20 cellular contexts compared by ENCODE assay signal in genomic region chr17:72376486-72377345, GRCh38.
A peak's percentile ranks its signal among the peaks of the same experiment; 100 is the strongest.
DNase-seq lines count a peak whose midpoint lies in the region; ATAC-seq, FAIRE-seq and TF ChIP-seq lines count a peak whose summit lies in the region.
"Had no signal": no experiment of that assay in that cellular context is flagged by ENCODE, and none has a peak within 500 bp of the region (broad histone marks: within the 10 kb centered on the region; RNA-seq: fewer than 3 reads in every experiment).

No MANE protein-coding gene starts in this region.

- H3K36me3 ChIP-seq in A673 (ENCODE audit: insufficient read depth, low read length, poor library complexity, severe bottlenecking), result no peaks in the 10 kb centered on the region
- no peaks in the 10 kb centered on the region for H3K36me3 ChIP-seq in CD8-positive, alpha-beta memory T cell (ENCODE audit: insufficient read depth, low read length)
- H3K36me3 ChIP-seq: brain microvascular endothelial cell, left ventricle myocardium inferior, spleen had no signal

- intact Hi-C loops in A673 (cut with micrococcal nuclease; ENCODE audit: unreplicated experiment), result loop anchor here (5.0 kb wide), 2 partner anchors 41 to 254 kb away; partner anchors contain the start of gene SOX9

- no peaks in the 10 kb centered on the region for H3K4me1 Mint-ChIP-seq in CD8-positive, alpha-beta memory T cell
- H3K4me1 Mint-ChIP-seq: stimulated activated naive B cell treated with anti-CD40 and anti-IgM and Interleukin-4, amounts not matched to agents 10 μg/mL and 1 μg/mL and 100 μg/mL, for 72 hours had no signal

- H3K36me3 Mint-ChIP-seq in CD8-positive, alpha-beta memory T cell, result no peaks in the 10 kb centered on the region
- H3K36me3 Mint-ChIP-seq: stimulated activated naive B cell treated with anti-CD40 and anti-IgM and Interleukin-4, amounts not matched to agents 10 μg/mL and 1 μg/mL and 100 μg/mL, for 72 hours had no signal

- BruUV-seq in A673 (replicated peaks; lab: Mats Ljungman, UMichigan), result no TSS peak

- CTCF ChIA-PET in A673 (lab: Charles Lee), result interaction anchor here (0.5 kb wide), 1 partner anchor 11 kb away, joined by 3 read pairs; no protein-coding TSS in a partner anchor
- CTCF ChIA-PET in CD8-positive, alpha-beta memory T cell (lab: Charles Lee), result no interaction called here

- DNase-seq in A673 (ENCODE audit: low spot score), result peak; percentile 90
- DNase-seq in GM04504 (ENCODE audit: low read depth), result peak; percentile 59
- DNase-seq in NCI-H82 treated with DMSO at 0.1 percent for 48 hours (lab: John Stamatoyannopoulos, UW; ENCODE audit: unreplicated experiment), result peak; percentile 40
- peak; percentile 70 to 88 for DNase-seq in foreskin fibroblast
- DNase-seq in H54 (ENCODE audit: insufficient read length, low spot score), result no peak
- DNase-seq in kidney tubule cell (ENCODE audit: low spot score), result no peak
- DNase-seq in CD8-positive, alpha-beta memory T cell, result no peak
- DNase-seq: activated CD4-positive, CD25-positive, alpha-beta regulatory T cell treated with anti-CD3 and anti-CD28 coated beads, Interleukin-2, amount 50 U/mL, for 72 hours; activated CD8-positive, alpha-beta memory T cell treated with anti-CD3 and anti-CD28 coated beads, Interleukin-2, amount 50 U/mL, for 4 hours; activated naive CD4-positive, alpha-beta T cell treated with anti-CD3 and anti-CD28 coated beads for 36 hours; brain microvascular endothelial cell; KBM-7; left ventricle myocardium inferior; spleen; stimulated activated naive B cell treated with anti-CD40 and anti-IgM and Interleukin-4, amounts not matched to agents 10 μg/mL and 1 μg/mL and 100 μg/mL, for 72 hours; T-helper 17 cell had no signal

- TF ChIP-seq CTCF in A673 (conservative IDR thresholded peaks at IDR 0.05; ENCODE audit: low read depth, low read length) (no peak), foreskin fibroblast (IDR thresholded peaks at IDR 0.05; ENCODE audit: low read depth, low read length) (no peak)

- H3K4me3 ChIP-seq in A673 (ENCODE audit: low read depth, low read length, poor library complexity, severe bottlenecking) (no peak overlapping the region), foreskin fibroblast (ENCODE audit: low read depth in 1 of 2, low read length in 2 of 2) (no peak overlapping the region)
- H3K4me3 ChIP-seq in CD8-positive, alpha-beta memory T cell (ENCODE audit: low read length), result no peak overlapping the region
- H3K4me3 ChIP-seq: left ventricle myocardium inferior, spleen had no signal

- H3K4me3 Mint-ChIP-seq in CD8-positive, alpha-beta memory T cell, result no peak overlapping the region
- H3K4me3 Mint-ChIP-seq: activated naive CD4-positive, alpha-beta T cell treated with anti-CD3 and anti-CD28 coated beads for 36 hours; stimulated activated naive B cell treated with anti-CD40 and anti-IgM and Interleukin-4, amounts not matched to agents 10 μg/mL and 1 μg/mL and 100 μg/mL, for 72 hours; T-helper 17 cell had no signal

- no peaks in the 10 kb centered on the region for H3K27me3 ChIP-seq in A673 (replicated peaks; ENCODE audit: insufficient read depth, low read depth, low read length, poor library complexity)
- H3K27me3 ChIP-seq in CD8-positive, alpha-beta memory T cell (ENCODE audit: insufficient read depth, low read length, poor library complexity, severe bottlenecking), result no peaks in the 10 kb centered on the region
- H3K27me3 ChIP-seq: brain microvascular endothelial cell had no signal

- no peaks in the 10 kb centered on the region for H3K9me3 ChIP-seq in A673 (ENCODE audit: low read depth, low read length, poor library complexity, severe bottlenecking)
- H3K9me3 ChIP-seq in CD8-positive, alpha-beta memory T cell (ENCODE audit: low read length), result no peaks in the 10 kb centered on the region
- H3K9me3 ChIP-seq: left ventricle myocardium inferior, spleen had no signal

- H3K27me3 Mint-ChIP-seq in CD8-positive, alpha-beta memory T cell, result no peaks in the 10 kb centered on the region
- H3K27me3 Mint-ChIP-seq: stimulated activated naive B cell treated with anti-CD40 and anti-IgM and Interleukin-4, amounts not matched to agents 10 μg/mL and 1 μg/mL and 100 μg/mL, for 72 hours had no signal

- FAIRE-seq in H54 (lab: Jason Lieb, UNC), result no peak
- FAIRE-seq: GM18507 had no signal

- no peaks in the 10 kb centered on the region for H3K9me3 Mint-ChIP-seq in CD8-positive, alpha-beta memory T cell
- H3K9me3 Mint-ChIP-seq: activated naive CD4-positive, alpha-beta T cell treated with anti-CD3 and anti-CD28 coated beads for 36 hours had no signal

- H3K4me1 ChIP-seq in A673 (ENCODE audit: insufficient read depth, low read length, poor library complexity, severe bottlenecking), result peaks cover 78% of the 10 kb centered on the region
- H3K4me1 ChIP-seq in CD8-positive, alpha-beta memory T cell (ENCODE audit: insufficient read depth, low read length), result no peaks in the 10 kb centered on the region
- H3K4me1 ChIP-seq: spleen had no signal

- no peak for ATAC-seq in GM18502 (IDR thresholded peaks at IDR 0.05; ENCODE audit: poor library complexity, unreplicated experiment)
- ATAC-seq: stimulated activated naive B cell treated with anti-CD40 and anti-IgM and Interleukin-4, amounts not matched to agents 10 μg/mL and 1 μg/mL and 100 μg/mL, for 72 hours; T-helper 17 cell had no signal

- POLR2A ChIA-PET in A673 (lab: Charles Lee; ENCODE audit: low non-redundant PET), result interaction anchor here (0.6 kb wide), 1 partner anchor 92 kb away, joined by 3 read pairs; no protein-coding TSS in a partner anchor
- POLR2A ChIA-PET in CD8-positive, alpha-beta memory T cell (lab: Charles Lee), result no interaction called here

- no peak for TF ChIP-seq POLR2A in H54 (IDR thresholded peaks at IDR 0.05; ENCODE audit: low read depth, low read length)

- no peak overlapping the region for H3K27ac Mint-ChIP-seq in CD8-positive, alpha-beta memory T cell
- H3K27ac Mint-ChIP-seq: activated naive CD4-positive, alpha-beta T cell treated with anti-CD3 and anti-CD28 coated beads for 36 hours; progenitor cell of endocrine pancreas; stimulated activated naive B cell treated with anti-CD40 and anti-IgM and Interleukin-4, amounts not matched to agents 10 μg/mL and 1 μg/mL and 100 μg/mL, for 72 hours; T-helper 17 cell had no signal

- peak overlapping the region; percentile 84 for H3K27ac ChIP-seq in A673 (ENCODE audit: low read depth, low read length, poor library complexity, severe bottlenecking)
- H3K27ac ChIP-seq in CD8-positive, alpha-beta memory T cell (ENCODE audit: low read depth, low read length), result no peak overlapping the region
- H3K27ac ChIP-seq: brain microvascular endothelial cell, HL-60, left ventricle myocardium inferior, spleen had no signal

Comparison
In these comparisons a context has a peak if more than half of its experiments do, and no peak if none do; other contexts are left out.
1. DNase-seq: peak in A673 (single experiment), GM04504 (single experiment), NCI-H82 treated with DMSO at 0.1 percent for 48 hours (single experiment) and foreskin fibroblast (2 of 2); none in H54 (single experiment), kidney tubule cell (single experiment) and CD8-positive, alpha-beta memory T cell (0 of 5).